ENCODE assay signal across 5 cellular contexts in genomic region chr5:157482702-157483101, GRCh38. TPM values are rescaled to one million over a fixed set of nuclear protein-coding genes. Genes with fewer than 3 reads are reported as not detected.
"Had no signal": no experiment of that assay in that cellular context is flagged by ENCODE, and none has a peak within 500 bp of the region (broad histone marks: within the 10 kb centered on the region; RNA-seq: fewer than 3 reads in every experiment).

No MANE protein-coding gene starts in this region.

RNA-seq across cellular contexts. Expression of gene NIPAL4, which starts 22.7 kb away (rescaled TPM):
- total RNA-seq: HepG2, HT1080, LHCN-M2, OCI-LY7, SK-MEL-5 had no signal
